ENCODE assay signal across 30 cellular contexts in genomic region chr1:220798338-220798737, GRCh38. TPM values are rescaled to one million over a fixed set of nuclear protein-coding genes. Genes with fewer than 3 reads are reported as not detected.
"Had no signal": no experiment of that assay in that cellular context is flagged by ENCODE, and none has a peak within 500 bp of the region (broad histone marks: within the 10 kb centered on the region; RNA-seq: fewer than 3 reads in every experiment).

No MANE protein-coding gene starts in this region.

- H3K27me3 ChIP-seq: ascending aorta, breast epithelium, cardiac muscle cell, colonic mucosa, esophagus squamous epithelium, gastroesophageal sphincter, heart right ventricle had no signal

- H3K4me1 ChIP-seq: breast epithelium, colonic mucosa had no signal

- ATAC-seq: activated CD4-positive, alpha-beta T cell treated with anti-CD3 and anti-CD28 coated beads for 36 hours; activated CD8-positive, alpha-beta memory T cell treated with anti-CD3 and anti-CD28 coated beads, Interleukin-2, amount 10 ng/mL, durations not matched to agents 7 days and 5 days; activated CD8-positive, alpha-beta T cell treated with anti-CD3 and anti-CD28 coated beads, Interleukin-2, amount 10 ng/mL, durations not matched to agents 7 days and 5 days; activated naive CD4-positive, alpha-beta T cell treated with anti-CD3 and anti-CD28 coated beads, Interleukin-2, amount 50 U/mL, for 72 hours; gastroesophageal sphincter; T-helper 17 cell had no signal

- DNase-seq: activated CD4-positive, alpha-beta memory T cell treated with anti-CD3 and anti-CD28 coated beads for 36 hours; activated CD4-positive, alpha-beta T cell treated with anti-CD3 and anti-CD28 coated beads for 36 hours; activated CD4-positive, alpha-beta T cell treated with anti-CD3 and anti-CD28 coated beads, Interleukin-2, amount 10 ng/mL, durations not matched to agents 24 days and 14 days; activated CD4-positive, CD25-positive, alpha-beta regulatory T cell; activated CD4-positive, CD25-positive, alpha-beta regulatory T cell treated with anti-CD3 and anti-CD28 coated beads, Interleukin-2, amount 50 U/mL, for 72 hours; activated CD8-positive, alpha-beta memory T cell treated with anti-CD3 and anti-CD28 coated beads, Interleukin-2, amount 10 ng/mL, durations not matched to agents 7 days and 5 days; activated CD8-positive, alpha-beta memory T cell treated with anti-CD3 and anti-CD28 coated beads, Interleukin-2, amount 50 U/mL, for 4 hours; activated CD8-positive, alpha-beta T cell treated with anti-CD3 and anti-CD28 coated beads, Interleukin-2, amount 10 ng/mL, durations not matched to agents 7 days and 5 days; activated effector memory CD4-positive, alpha-beta T cell treated with anti-CD3 and anti-CD28 coated beads, Interleukin-2, amount 50 U/mL, for 16 hours; activated naive CD4-positive, alpha-beta T cell treated with anti-CD3 and anti-CD28 coated beads, Interleukin-2, amount 10 ng/mL, durations not matched to agents 7 days and 5 days; activated naive CD8-positive, alpha-beta T cell treated with anti-CD3 and anti-CD28 coated beads, Interleukin-2, amount 10 ng/mL, durations not matched to agents 7 days and 5 days; activated T-cell treated with anti-CD3 and anti-CD28 coated beads, Interleukin-2, amount 50 U/mL, for 1 hour; activated T-cell treated with anti-CD3 and anti-CD28 coated beads, Interleukin-2, amount 50 U/mL, for 48 hours; central memory CD4-positive, alpha-beta T cell; cerebellar nuclear complex; colonic mucosa; effector CD8-positive, alpha-beta T cell; esophagus squamous epithelium; foreskin melanocyte; heart right ventricle; T-helper 17 cell had no signal

- H3K36me3 ChIP-seq: breast epithelium, cardiac muscle cell, colonic mucosa had no signal

- H3K9me3 ChIP-seq: ascending aorta, breast epithelium, colonic mucosa, esophagus squamous epithelium, gastroesophageal sphincter, heart right ventricle had no signal

- H3K27ac ChIP-seq: ascending aorta, breast epithelium, colonic mucosa, epithelial cell of prostate, esophagus squamous epithelium, gastroesophageal sphincter had no signal

- H3K4me3 ChIP-seq: ascending aorta, breast epithelium, cardiac muscle cell, colonic mucosa, esophagus squamous epithelium, gastroesophageal sphincter, heart right ventricle had no signal

RNA-seq across cellular contexts. Expression of gene MTARC1, which starts 11.6 kb away (rescaled TPM):
- total RNA-seq: activated CD4-positive, alpha-beta memory T cell treated with anti-CD3 and anti-CD28 coated beads for 36 hours; activated CD4-positive, alpha-beta T cell treated with anti-CD3 and anti-CD28 coated beads for 36 hours; activated CD4-positive, alpha-beta T cell treated with anti-CD3 and anti-CD28 coated beads, Interleukin-2, amount 10 ng/mL, durations not matched to agents 24 days and 14 days; activated CD8-positive, alpha-beta memory T cell treated with anti-CD3 and anti-CD28 coated beads for 36 hours; activated CD8-positive, alpha-beta memory T cell treated with anti-CD3 and anti-CD28 coated beads, Interleukin-2, amount 10 ng/mL, durations not matched to agents 7 days and 5 days; activated CD8-positive, alpha-beta T cell treated with anti-CD3 and anti-CD28 coated beads, Interleukin-2, amount 10 ng/mL, durations not matched to agents 7 days and 5 days; activated naive CD4-positive, alpha-beta T cell treated with anti-CD3 and anti-CD28 coated beads, Interleukin-2, amount 50 U/mL, for 72 hours; activated naive CD8-positive, alpha-beta T cell treated with anti-CD3 and anti-CD28 coated beads, Interleukin-2, amount 10 ng/mL, durations not matched to agents 7 days and 5 days; activated T-helper 1 cell treated with anti-CD3 and anti-CD28 coated beads, Interleukin-12 subunit alpha, Interleukin-12 subunit beta, Interleukin-2, Interleukin-4 antibody, amounts not matched to agents 30 ng/mL and 10 ng/mL and 1 ng/mL, durations not matched to agents 14 hours and 24 hours and 36 hours; activated T-helper 2 cell treated with anti-CD3 and anti-CD28 coated beads, Interferon-gamma antibody, Interleukin-2, Interleukin-4, amounts not matched to agents 10 μg/mL and 5 μg/mL and 100 μg/mL, durations not matched to agents 14 hours and 24 hours and 36 hours had no signal

RNA-seq across cellular contexts. Expression of gene MTARC2, which starts 50.2 kb away (rescaled TPM):
- total RNA-seq: activated CD4-positive, alpha-beta memory T cell treated with anti-CD3 and anti-CD28 coated beads for 36 hours; activated CD4-positive, alpha-beta T cell treated with anti-CD3 and anti-CD28 coated beads for 36 hours; activated CD4-positive, alpha-beta T cell treated with anti-CD3 and anti-CD28 coated beads, Interleukin-2, amount 10 ng/mL, durations not matched to agents 24 days and 14 days; activated CD8-positive, alpha-beta memory T cell treated with anti-CD3 and anti-CD28 coated beads for 36 hours; activated CD8-positive, alpha-beta memory T cell treated with anti-CD3 and anti-CD28 coated beads, Interleukin-2, amount 10 ng/mL, durations not matched to agents 7 days and 5 days; activated CD8-positive, alpha-beta T cell treated with anti-CD3 and anti-CD28 coated beads, Interleukin-2, amount 10 ng/mL, durations not matched to agents 7 days and 5 days; activated naive CD4-positive, alpha-beta T cell treated with anti-CD3 and anti-CD28 coated beads, Interleukin-2, amount 50 U/mL, for 72 hours; activated naive CD8-positive, alpha-beta T cell treated with anti-CD3 and anti-CD28 coated beads, Interleukin-2, amount 10 ng/mL, durations not matched to agents 7 days and 5 days; activated T-helper 1 cell treated with anti-CD3 and anti-CD28 coated beads, Interleukin-12 subunit alpha, Interleukin-12 subunit beta, Interleukin-2, Interleukin-4 antibody, amounts not matched to agents 30 ng/mL and 10 ng/mL and 1 ng/mL, durations not matched to agents 14 hours and 24 hours and 36 hours; activated T-helper 2 cell treated with anti-CD3 and anti-CD28 coated beads, Interferon-gamma antibody, Interleukin-2, Interleukin-4, amounts not matched to agents 10 μg/mL and 5 μg/mL and 100 μg/mL, durations not matched to agents 14 hours and 24 hours and 36 hours had no signal
